22 cellular contexts compared by ENCODE assay signal in the genomic region with DNA sequence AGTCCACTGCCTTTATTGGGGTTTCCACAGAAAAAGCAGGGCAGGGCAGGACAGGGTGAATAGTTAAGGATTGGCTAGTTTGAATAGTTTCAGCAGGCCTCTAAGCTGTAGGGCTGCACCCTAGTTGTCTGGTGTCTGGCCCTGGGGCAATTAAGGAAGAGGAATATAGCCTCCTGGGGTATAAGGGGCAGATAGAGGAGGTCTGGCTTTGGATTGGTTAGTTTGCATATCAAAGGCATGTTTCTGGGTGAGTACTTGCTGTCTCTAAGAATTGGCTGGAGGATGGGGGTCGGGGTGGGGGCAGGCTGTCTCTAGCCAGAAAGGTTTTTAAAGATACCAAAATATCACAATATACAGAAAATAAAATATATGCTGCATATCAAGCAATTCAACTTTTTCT.
"Had no signal": no experiment of that assay in that cellular context is flagged by ENCODE, and none has a peak within 500 bp of the region (broad histone marks: within the 10 kb centered on the region; RNA-seq: fewer than 3 reads in every experiment).

No MANE protein-coding gene starts in this region.

- H3K27ac ChIP-seq: epithelial cell of prostate, left lung, parathyroid adenoma, right lobe of liver, stomach, thyroid gland, vagina had no signal

- H3K9me3 ChIP-seq: gastrocnemius medialis, left lung, right lobe of liver, stomach, thyroid gland, vagina had no signal

- H3K4me3 Mint-ChIP-seq: endodermal cell, natural killer cell had no signal

- ATAC-seq: esophagus mucosa, gastrocnemius medialis, left lung, natural killer cell, right lobe of liver had no signal

- H3K4me1 ChIP-seq: parathyroid adenoma, right lobe of liver, vagina had no signal

- H3K79me2 ChIP-seq: parathyroid adenoma had no signal

- DNase-seq: effector CD8-positive, alpha-beta T cell; endodermal cell; foreskin fibroblast; gastrocnemius medialis; head of caudate nucleus; kidney; left lung; natural killer cell; right lobe of liver; small intestine; stimulated activated CD4-positive, alpha-beta T cell treated with anti-CD3 and anti-CD28 coated beads, Interleukin-1b, Interleukin-23, amount 100 ng/mL, for 48 hours; stimulated activated CD4-positive, alpha-beta T cell treated with anti-CD3 and anti-CD28 coated beads, Interleukin-4, amount 100 ng/mL, for 1 hour; stimulated activated CD8-positive, alpha-beta memory T cell treated with anti-CD3 and anti-CD28 coated beads, Interleukin-4, amount 100 ng/mL, for 48 hours; stimulated activated naive CD4-positive, alpha-beta T cell; stomach; thyroid gland; trophoblast cell had no signal

- H3K27me3 Mint-ChIP-seq: progenitor cell of endocrine pancreas had no signal

- H3K27me3 ChIP-seq: gastrocnemius medialis, left lung, right lobe of liver, thyroid gland, vagina had no signal

- H3K9ac ChIP-seq: parathyroid adenoma had no signal

- H3K36me3 Mint-ChIP-seq: natural killer cell had no signal

- H3K9me3 Mint-ChIP-seq: endodermal cell, natural killer cell had no signal

- H3K4me3 ChIP-seq: gastrocnemius medialis, left lung, right lobe of liver, stomach, thyroid gland, vagina had no signal

- H3K27ac Mint-ChIP-seq: endodermal cell, natural killer cell, progenitor cell of endocrine pancreas had no signal

- H3K36me3 ChIP-seq: gastrocnemius medialis, left lung, right lobe of liver, stomach, thyroid gland, vagina had no signal

- FAIRE-seq: small intestine had no signal
